18 cellular contexts compared by ENCODE assay signal in the genomic region with DNA sequence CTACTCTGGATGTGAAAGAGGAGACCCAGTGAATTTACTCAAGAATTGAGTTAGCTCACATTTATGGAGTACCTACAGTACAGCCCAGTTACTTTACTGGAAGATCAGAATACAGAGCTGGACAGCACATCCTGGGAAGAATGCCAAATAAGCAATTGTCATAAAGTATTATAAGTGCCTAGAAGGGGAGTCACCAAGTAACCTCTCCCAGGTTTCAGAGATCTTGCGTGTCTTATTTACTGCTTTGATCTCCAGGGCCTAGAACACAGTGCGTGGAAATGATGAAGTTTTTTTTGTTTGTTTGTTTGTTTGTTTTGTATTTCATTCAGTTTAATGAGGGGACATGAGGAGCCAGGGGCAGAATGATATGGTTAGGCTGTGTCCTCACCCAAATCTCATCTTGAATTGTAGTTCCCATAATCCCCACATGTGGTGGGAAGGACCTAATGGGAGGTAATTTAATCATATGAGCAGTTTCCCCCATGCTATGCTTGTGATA. TPM values are rescaled to one million over a fixed set of nuclear protein-coding genes. Genes with fewer than 3 reads are reported as not detected.
DNase-seq lines count a peak whose midpoint lies in the region; TF ChIP-seq lines count a peak whose summit lies in the region.
"Had no signal": no experiment of that assay in that cellular context is flagged by ENCODE, and none has a peak within 500 bp of the region (broad histone marks: within the 10 kb centered on the region; RNA-seq: fewer than 3 reads in every experiment).

No MANE protein-coding gene starts in this region.

- H3K36me3 Mint-ChIP-seq in mesothelial cell of epicardium = peaks cover 2% of the 10 kb centered on the region

- DNase-seq in DMS79 treated with DMSO at 0.1 percent for 48 hours (lab: John Stamatoyannopoulos, UW) (peak; percentile 14), DMS79 (lab: John Stamatoyannopoulos, UW) (no peak), HCEC 1CT (peak; percentile 42), amniotic epithelial cell (ENCODE audit: low read depth) (peak; percentile 46), mesothelial cell of epicardium (ENCODE audit: low spot score in 2 of 2, unreplicated experiment in 2 of 2) (no peak), middle frontal gyrus (ENCODE audit: extremely low spot score, low spot score) (no peak), CD1c-positive myeloid dendritic cell (ENCODE audit: extremely low spot score) (no peak), amygdala (lab: John Stamatoyannopoulos, UW) (no peak)
- DNase-seq: activated CD4-positive, alpha-beta T cell treated with anti-CD3 and anti-CD28 coated beads for 4 hours; activated T-cell treated with anti-CD3 and anti-CD28 coated beads, Interleukin-2, amount 50 U/mL, for 4 hours; anterior cingulate cortex; COR-L47; cortex of kidney; lower lobe of right lung; NCI-H1417; NCI-H524; stimulated activated CD4-positive, alpha-beta T cell treated with anti-CD3 and anti-CD28 coated beads, Interleukin-4, amount 100 ng/mL, for 4 hours; T-helper 2 cell had no signal

- no peak overlapping the region for H3K4me3 Mint-ChIP-seq in mesothelial cell of epicardium
- H3K4me3 Mint-ChIP-seq: activated T-cell treated with anti-CD3 and anti-CD28 coated beads, Interleukin-2, amount 50 U/mL, for 4 hours had no signal

- H3K4me1 Mint-ChIP-seq in mesothelial cell of epicardium = peaks cover 52% of the 10 kb centered on the region

- no peaks in the 10 kb centered on the region for H3K9me3 Mint-ChIP-seq in mesothelial cell of epicardium
- H3K9me3 Mint-ChIP-seq: activated T-cell treated with anti-CD3 and anti-CD28 coated beads, Interleukin-2, amount 50 U/mL, for 4 hours had no signal

- H3K27me3 Mint-ChIP-seq in mesothelial cell of epicardium (ENCODE audit: low read depth) = no peaks in the 10 kb centered on the region

- H3K27ac Mint-ChIP-seq in mesothelial cell of epicardium = peak overlapping the region; percentile 91

- no peak for TF ChIP-seq CTCF in mesothelial cell of epicardium (IDR thresholded peaks at IDR 0.05; ENCODE audit: unreplicated experiment)

RNA-seq across cellular contexts. Expression of a gene that starts 5.1 kb away (rescaled TPM):
- 50.3 to 52.4 TPM (median 50.5 TPM) in 3 replicates for total RNA-seq in mesothelial cell of epicardium

Comparison
In these comparisons a context has a peak if more than half of its experiments do, and no peak if none do; other contexts are left out.
1. DNase-seq: peak in DMS79 treated with DMSO at 0.1 percent for 48 hours (single experiment), HCEC 1CT (single experiment) and amniotic epithelial cell (single experiment); none in DMS79 (single experiment), mesothelial cell of epicardium (0 of 2), middle frontal gyrus (single experiment), CD1c-positive myeloid dendritic cell (single experiment) and amygdala (0 of 56).